16 cellular contexts compared by ENCODE assay signal in genomic region chr11:34028407-34028804, GRCh38. TPM values are rescaled to one million over a fixed set of nuclear protein-coding genes. Genes with fewer than 3 reads are reported as not detected.
DNase-seq lines count a peak whose midpoint lies in the region; ATAC-seq and TF ChIP-seq lines count a peak whose summit lies in the region.
"Had no signal": no experiment of that assay in that cellular context is flagged by ENCODE, and none has a peak within 500 bp of the region (broad histone marks: within the 10 kb centered on the region; RNA-seq: fewer than 3 reads in every experiment).

No MANE protein-coding gene starts in this region.

- BruUV-seq in A673 (replicated peaks; lab: Mats Ljungman, UMichigan) (no TSS peak), PC-9 (replicated peaks; lab: Mats Ljungman, UMichigan) (no TSS peak)

- no peaks in the 10 kb centered on the region for H3F3A ChIP-seq in PC-9 (ENCODE audit: insufficient read depth, low read depth)

- intact Hi-C loops in A673 (cut with micrococcal nuclease; ENCODE audit: unreplicated experiment) (no loop called here), PC-9 (cut with micrococcal nuclease; ENCODE audit: unreplicated experiment) (no loop called here)

- H3K4me1 Mint-ChIP-seq in activated CD4-positive, alpha-beta T cell treated with anti-CD3 and anti-CD28 coated beads, Interleukin-2, amount 10 ng/mL, durations not matched to agents 7 days and 5 days: no peaks in the 10 kb centered on the region
- H3K4me1 Mint-ChIP-seq in activated CD8-positive, alpha-beta T cell treated with anti-CD3 and anti-CD28 coated beads, Interleukin-2, amount 10 ng/mL, durations not matched to agents 7 days and 5 days (ENCODE audit: low read depth): no peaks in the 10 kb centered on the region
- H3K4me1 Mint-ChIP-seq: naive thymus-derived CD8-positive, alpha-beta T cell; stimulated activated effector memory CD8-positive, alpha-beta T cell treated with anti-CD3 and anti-CD28 coated beads, Interleukin-12 subunit alpha, Interleukin-12 subunit beta, amount 100 ng/mL, for 72 hours had no signal

- peak overlapping the region; percentile 34 for H3K27ac ChIP-seq in A673 (ENCODE audit: low read depth, low read length, poor library complexity, severe bottlenecking)
- no peak overlapping the region for H3K27ac ChIP-seq in PC-9
- peak overlapping the region; percentile 54 for H3K27ac ChIP-seq in muscle layer of duodenum (ENCODE audit: low read length)
- H3K27ac ChIP-seq: SJSA1 had no signal

- TF ChIP-seq CTCF in A673 (conservative IDR thresholded peaks at IDR 0.05; ENCODE audit: low read depth, low read length): no peak
- TF ChIP-seq CTCF in PC-9 (conservative IDR thresholded peaks at IDR 0.05): no peak
- no peak for TF ChIP-seq CTCF in fibroblast of the aortic adventitia (IDR thresholded peaks at IDR 0.05; ENCODE audit: insufficient read depth, low read length)

- peaks cover 5% of the 10 kb centered on the region for H3K27me3 Mint-ChIP-seq in activated CD4-positive, alpha-beta T cell treated with anti-CD3 and anti-CD28 coated beads, Interleukin-2, amount 10 ng/mL, durations not matched to agents 7 days and 5 days
- peaks cover 6% of the 10 kb centered on the region for H3K27me3 Mint-ChIP-seq in activated CD8-positive, alpha-beta T cell treated with anti-CD3 and anti-CD28 coated beads, Interleukin-2, amount 10 ng/mL, durations not matched to agents 7 days and 5 days (ENCODE audit: low read depth)

- H3K9me3 ChIP-seq in A673 (ENCODE audit: low read depth, low read length, poor library complexity, severe bottlenecking): no peaks in the 10 kb centered on the region
- H3K9me3 ChIP-seq in PC-9 (ENCODE audit: insufficient read depth, low read depth): no peaks in the 10 kb centered on the region
- H3K9me3 ChIP-seq in muscle layer of duodenum (ENCODE audit: control insufficient read depth in 1 of 2, low read length in 2 of 2): no peaks in the 10 kb centered on the region
- H3K9me3 ChIP-seq: SJSA1 had no signal

- H3K36me3 Mint-ChIP-seq in activated CD4-positive, alpha-beta T cell treated with anti-CD3 and anti-CD28 coated beads, Interleukin-2, amount 10 ng/mL, durations not matched to agents 7 days and 5 days (ENCODE audit: low read depth): no peaks in the 10 kb centered on the region
- H3K36me3 Mint-ChIP-seq in activated CD8-positive, alpha-beta T cell treated with anti-CD3 and anti-CD28 coated beads, Interleukin-2, amount 10 ng/mL, durations not matched to agents 7 days and 5 days (ENCODE audit: low read depth): no peaks in the 10 kb centered on the region
- H3K36me3 Mint-ChIP-seq: naive thymus-derived CD8-positive, alpha-beta T cell; stimulated activated effector memory CD8-positive, alpha-beta T cell treated with anti-CD3 and anti-CD28 coated beads, Interleukin-12 subunit alpha, Interleukin-12 subunit beta, amount 100 ng/mL, for 72 hours had no signal

- H3K4me1 ChIP-seq in A673 (ENCODE audit: insufficient read depth, low read length, poor library complexity, severe bottlenecking) (peaks cover 33% of the 10 kb centered on the region), PC-9 (replicated peaks; ENCODE audit: insufficient read depth) (no peaks in the 10 kb centered on the region), muscle layer of duodenum (ENCODE audit: control insufficient read depth in 1 of 2, insufficient read depth in 2 of 2, low read length in 2 of 2) (no peaks in the 10 kb centered on the region)
- H3K4me1 ChIP-seq: SJSA1 had no signal

- H4K20me1 ChIP-seq in PC-9 (ENCODE audit: insufficient read depth): no peaks in the 10 kb centered on the region

- H3K27ac Mint-ChIP-seq in activated CD4-positive, alpha-beta T cell treated with anti-CD3 and anti-CD28 coated beads, Interleukin-2, amount 10 ng/mL, durations not matched to agents 7 days and 5 days: no peak overlapping the region
- no peak overlapping the region for H3K27ac Mint-ChIP-seq in activated CD8-positive, alpha-beta T cell treated with anti-CD3 and anti-CD28 coated beads, Interleukin-2, amount 10 ng/mL, durations not matched to agents 7 days and 5 days
- H3K27ac Mint-ChIP-seq: activated naive CD4-positive, alpha-beta T cell treated with anti-CD3 and anti-CD28 coated beads for 36 hours; stimulated activated effector memory CD8-positive, alpha-beta T cell treated with anti-CD3 and anti-CD28 coated beads, Interleukin-12 subunit alpha, Interleukin-12 subunit beta, amount 100 ng/mL, for 72 hours had no signal

- H3K4me3 ChIP-seq in A673 (ENCODE audit: low read depth, low read length, poor library complexity, severe bottlenecking) (no peak overlapping the region), PC-9 (no peak overlapping the region), fibroblast of the aortic adventitia (ENCODE audit: low read depth, low read length) (no peak overlapping the region), muscle layer of duodenum (ENCODE audit: low read depth in 1 of 2, low read length in 2 of 2) (no peak overlapping the region)
- H3K4me3 ChIP-seq: SJSA1 had no signal

- no peaks in the 10 kb centered on the region for H3K79me2 ChIP-seq in PC-9 (ENCODE audit: low read depth)

- 0 out of 2 replicates have a peak overlapping the region, but pooled peaks have one; percentile 14 for H2AFZ ChIP-seq in PC-9

- H3K36me3 ChIP-seq in A673 (ENCODE audit: insufficient read depth, low read length, poor library complexity, severe bottlenecking) (no peaks in the 10 kb centered on the region), PC-9 (ENCODE audit: low read depth) (no peaks in the 10 kb centered on the region), muscle layer of duodenum (ENCODE audit: control insufficient read depth in 1 of 2, insufficient read depth in 2 of 2, low read length in 2 of 2) (no peaks in the 10 kb centered on the region)
- H3K36me3 ChIP-seq: SJSA1 had no signal

- POLR2A ChIA-PET in A673 (lab: Charles Lee; ENCODE audit: low non-redundant PET): interaction anchor here (0.9 to 1.2 kb wide), 2 partner anchors 17 to 20 kb away, joined by 4 read pairs; no protein-coding TSS in a partner anchor
- POLR2A ChIA-PET in PC-9 (lab: Charles Lee; ENCODE audit: unreplicated experiment): interaction anchor here (0.7 kb wide), 1 partner anchor 200 kb away, joined by 20 read pairs; no protein-coding TSS in a partner anchor
- POLR2A ChIA-PET in activated CD4-positive, alpha-beta T cell treated with anti-CD3 and anti-CD28 coated beads, Interleukin-2, amount 10 ng/mL, durations not matched to agents 7 days and 5 days (lab: Charles Lee): no interaction called here
- POLR2A ChIA-PET in activated CD8-positive, alpha-beta T cell treated with anti-CD3 and anti-CD28 coated beads, Interleukin-2, amount 10 ng/mL, durations not matched to agents 7 days and 5 days (lab: Charles Lee): no interaction called here

- no peak overlapping the region for H3K4me3 Mint-ChIP-seq in activated CD4-positive, alpha-beta T cell treated with anti-CD3 and anti-CD28 coated beads, Interleukin-2, amount 10 ng/mL, durations not matched to agents 7 days and 5 days
- no peak overlapping the region for H3K4me3 Mint-ChIP-seq in activated CD8-positive, alpha-beta T cell treated with anti-CD3 and anti-CD28 coated beads, Interleukin-2, amount 10 ng/mL, durations not matched to agents 7 days and 5 days
- H3K4me3 Mint-ChIP-seq: activated naive CD4-positive, alpha-beta T cell treated with anti-CD3 and anti-CD28 coated beads for 36 hours; H9; naive thymus-derived CD8-positive, alpha-beta T cell; stimulated activated effector memory CD8-positive, alpha-beta T cell treated with anti-CD3 and anti-CD28 coated beads, Interleukin-12 subunit alpha, Interleukin-12 subunit beta, amount 100 ng/mL, for 72 hours had no signal

- no peak for ATAC-seq in GM19351 (IDR thresholded peaks at IDR 0.05; ENCODE audit: unreplicated experiment)
- ATAC-seq in activated CD8-positive, alpha-beta T cell treated with anti-CD3 and anti-CD28 coated beads, Interleukin-2, amount 10 ng/mL, durations not matched to agents 7 days and 5 days: no peak
- ATAC-seq: naive thymus-derived CD8-positive, alpha-beta T cell; stimulated activated effector memory CD8-positive, alpha-beta T cell treated with anti-CD3 and anti-CD28 coated beads, Interleukin-12 subunit alpha, Interleukin-12 subunit beta, amount 100 ng/mL, for 72 hours had no signal

- no peaks in the 10 kb centered on the region for H3K9me2 ChIP-seq in PC-9 (ENCODE audit: insufficient read depth)

- no peak for DNase-seq in A673 (ENCODE audit: low spot score)
- no peak for DNase-seq in PC-9
- DNase-seq in fibroblast of the aortic adventitia (ENCODE audit: low read depth): peak; percentile 86
- DNase-seq in activated CD4-positive, alpha-beta T cell treated with anti-CD3 and anti-CD28 coated beads, Interleukin-2, amount 10 ng/mL, durations not matched to agents 7 days and 5 days: no peak
- no peak for DNase-seq in activated CD8-positive, alpha-beta T cell treated with anti-CD3 and anti-CD28 coated beads, Interleukin-2, amount 10 ng/mL, durations not matched to agents 7 days and 5 days
- DNase-seq in NCI-H1105 (lab: John Stamatoyannopoulos, UW): no peak
- DNase-seq: activated CD4-positive, alpha-beta T cell treated with anti-CD3 and anti-CD28 coated beads, Interleukin-2, amount 50 U/mL, for 1 hour; activated naive CD4-positive, alpha-beta T cell treated with anti-CD3 and anti-CD28 coated beads for 36 hours; H9; naive thymus-derived CD8-positive, alpha-beta T cell; NCI-H510A treated with DMSO at 0.1 percent for 48 hours; stimulated activated CD4-positive, alpha-beta T cell treated with anti-CD3 and anti-CD28 coated beads, Interleukin-15, amount 100 ng/mL, for 24 hours had no signal

- no peak overlapping the region for H3K4me2 ChIP-seq in PC-9

- CTCF ChIA-PET in A673 (lab: Charles Lee) (no interaction called here), PC-9 (lab: Charles Lee) (no interaction called here)
- CTCF ChIA-PET in activated CD4-positive, alpha-beta T cell treated with anti-CD3 and anti-CD28 coated beads, Interleukin-2, amount 10 ng/mL, durations not matched to agents 7 days and 5 days (lab: Charles Lee): interaction anchor here (0.6 to 1.8 kb wide), 4 partner anchors 14 to 439 kb away, joined by 3 read pairs; no protein-coding TSS in a partner anchor
- CTCF ChIA-PET in activated CD8-positive, alpha-beta T cell treated with anti-CD3 and anti-CD28 coated beads, Interleukin-2, amount 10 ng/mL, durations not matched to agents 7 days and 5 days (lab: Charles Lee): no interaction called here

- H3K27me3 ChIP-seq in A673 (replicated peaks; ENCODE audit: insufficient read depth, low read depth, low read length, poor library complexity) (no peaks in the 10 kb centered on the region), PC-9 (ENCODE audit: insufficient read depth, low read depth) (no peaks in the 10 kb centered on the region), muscle layer of duodenum (ENCODE audit: low read depth, low read length) (no peaks in the 10 kb centered on the region)
- H3K27me3 ChIP-seq: SJSA1 had no signal

- H3K9me3 Mint-ChIP-seq in activated CD4-positive, alpha-beta T cell treated with anti-CD3 and anti-CD28 coated beads, Interleukin-2, amount 10 ng/mL, durations not matched to agents 7 days and 5 days: no peaks in the 10 kb centered on the region
- no peaks in the 10 kb centered on the region for H3K9me3 Mint-ChIP-seq in activated CD8-positive, alpha-beta T cell treated with anti-CD3 and anti-CD28 coated beads, Interleukin-2, amount 10 ng/mL, durations not matched to agents 7 days and 5 days (ENCODE audit: insufficient read depth)
- H3K9me3 Mint-ChIP-seq: activated naive CD4-positive, alpha-beta T cell treated with anti-CD3 and anti-CD28 coated beads for 36 hours; H9; naive thymus-derived CD8-positive, alpha-beta T cell; stimulated activated effector memory CD8-positive, alpha-beta T cell treated with anti-CD3 and anti-CD28 coated beads, Interleukin-12 subunit alpha, Interleukin-12 subunit beta, amount 100 ng/mL, for 72 hours had no signal

RNA-seq across cellular contexts. Expression of gene CAPRIN1, which starts 23.1 kb away (rescaled TPM):
- total RNA-seq in A673 (2021) (1,416 and 1,470 TPM in 2 replicates), PC-9 (2021) (258 and 289 TPM in 2 replicates), fibroblast of the aortic adventitia (ENCODE audit: low replicate concordance) (188 and 295 TPM in 2 replicates)
- total RNA-seq in activated CD4-positive, alpha-beta T cell treated with anti-CD3 and anti-CD28 coated beads, Interleukin-2, amount 10 ng/mL, durations not matched to agents 7 days and 5 days: 100 to 1,000 TPM; 202 to 221 TPM
- 100 to 1,000 TPM; 219 to 235 TPM for total RNA-seq in activated CD8-positive, alpha-beta T cell treated with anti-CD3 and anti-CD28 coated beads, Interleukin-2, amount 10 ng/mL, durations not matched to agents 7 days and 5 days

Comparison
In these comparisons a context has a peak if more than half of its experiments do, and no peak if none do; other contexts are left out.
1. POLR2A ChIA-PET loops: an anchor here in A673 (0.9 to 1.2 kb wide) and PC-9 (0.7 kb wide); none called in activated CD4-positive, alpha-beta T cell treated with anti-CD3 and anti-CD28 coated beads, Interleukin-2, amount 10 ng/mL, durations not matched to agents 7 days and 5 days and activated CD8-positive, alpha-beta T cell treated with anti-CD3 and anti-CD28 coated beads, Interleukin-2, amount 10 ng/mL, durations not matched to agents 7 days and 5 days.